In the genomic region with DNA sequence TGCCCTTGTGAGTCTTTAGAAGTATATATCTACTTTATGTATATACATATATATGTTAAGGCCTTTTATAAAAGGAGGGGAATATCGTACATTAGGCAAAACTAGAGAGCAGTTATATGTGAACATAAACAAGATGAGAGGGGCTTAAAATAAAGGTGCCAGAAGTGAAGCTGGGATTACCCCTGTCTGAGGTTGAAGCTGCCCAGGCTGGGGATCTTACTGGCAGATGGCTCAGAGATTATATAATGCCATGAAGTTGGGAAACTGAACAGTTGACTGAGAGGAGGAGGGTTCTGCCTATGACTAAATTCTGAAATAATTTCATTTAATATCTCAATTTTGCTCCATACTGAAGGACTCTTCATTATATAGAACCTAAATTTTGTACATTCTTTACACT, we compare ENCODE assay signal across 19 cellular contexts. TPM values are rescaled to one million over a fixed set of nuclear protein-coding genes. Genes with fewer than 3 reads are reported as not detected.
A peak's percentile ranks its signal among the peaks of the same experiment; 100 is the strongest.
DNase-seq lines count a peak whose midpoint lies in the region; ATAC-seq and TF ChIP-seq lines count a peak whose summit lies in the region.
"Had no signal": no experiment of that assay in that cellular context is flagged by ENCODE, and none has a peak within 500 bp of the region (broad histone marks: within the 10 kb centered on the region; RNA-seq: fewer than 3 reads in every experiment).

No MANE protein-coding gene starts in this region.

- H3K27ac Mint-ChIP-seq in activated T-cell treated with anti-CD3 and anti-CD28 coated beads, Interleukin-2, amount 50 U/mL, for 24 hours, result peak overlapping the region; percentile 8
- H3K27ac Mint-ChIP-seq in activated T-cell treated with anti-CD3 and anti-CD28 coated beads, Interleukin-2, amount 50 U/mL, for 72 hours, result no peak overlapping the region
- H3K27ac Mint-ChIP-seq: CD4-positive, alpha-beta T cell; GM23338; HFFc6 had no signal

- intact Hi-C loops in cardiac septum (cut with DNase I), result no loop called here

- no peaks in the 10 kb centered on the region for H3K9me3 Mint-ChIP-seq in activated T-cell treated with anti-CD3 and anti-CD28 coated beads, Interleukin-2, amount 50 U/mL, for 24 hours
- no peaks in the 10 kb centered on the region for H3K9me3 Mint-ChIP-seq in activated T-cell treated with anti-CD3 and anti-CD28 coated beads, Interleukin-2, amount 50 U/mL, for 72 hours
- H3K9me3 Mint-ChIP-seq: CD4-positive, alpha-beta T cell; CD8-positive, alpha-beta memory T cell; GM23338; HFFc6 had no signal

- H3K4me3 ChIP-seq in WERI-Rb-1 (ENCODE audit: low read depth, low read length), result no peak overlapping the region
- H3K4me3 ChIP-seq: BLaER1 treated with 17β-estradiol and CSF1 and Interleukin-3, amounts not matched to agents 10 nM and 100 nM; GM12878; GM23338; HAP-1 had no signal

- ATAC-seq in activated T-cell treated with anti-CD3 and anti-CD28 coated beads, Interleukin-2, amount 50 U/mL, for 72 hours (replicated peaks in 1 of 2), result no peak
- ATAC-seq: GM12878, GM23338 had no signal

- no peak for DNase-seq in activated T-cell treated with anti-CD3 and anti-CD28 coated beads, Interleukin-2, amount 50 U/mL, for 24 hours
- no peak for DNase-seq in activated T-cell treated with anti-CD3 and anti-CD28 coated beads, Interleukin-2, amount 50 U/mL, for 72 hours
- peak; percentile 90 for DNase-seq in NCI-H82 (lab: John Stamatoyannopoulos, UW)
- DNase-seq in WERI-Rb-1, result peak; percentile 82
- no peak for DNase-seq in cardiac septum (ENCODE audit: low spot score)
- no peak for DNase-seq in substantia nigra (lab: John Stamatoyannopoulos, UW)
- DNase-seq: BE2C; CD4-positive, alpha-beta T cell; CD8-positive, alpha-beta memory T cell; DMS153; DND-41; GDM1; HFFc6 had no signal

- no peak for TF ChIP-seq CTCF in WERI-Rb-1 (IDR thresholded peaks at IDR 0.05; ENCODE audit: low read depth, low read length)

- H3K9me3 ChIP-seq in WERI-Rb-1 (ENCODE audit: severe bottlenecking), result no peaks in the 10 kb centered on the region
- H3K9me3 ChIP-seq: BE2C; BLaER1 treated with 17β-estradiol and CSF1 and Interleukin-3, amounts not matched to agents 10 nM and 100 nM; HAP-1 had no signal

- peaks cover 73% of the 10 kb centered on the region for H3K36me3 ChIP-seq in WERI-Rb-1

- H3K4me3 Mint-ChIP-seq in activated T-cell treated with anti-CD3 and anti-CD28 coated beads, Interleukin-2, amount 50 U/mL, for 24 hours, result no peak overlapping the region
- H3K4me3 Mint-ChIP-seq in activated T-cell treated with anti-CD3 and anti-CD28 coated beads, Interleukin-2, amount 50 U/mL, for 72 hours, result no peak overlapping the region
- H3K4me3 Mint-ChIP-seq: CD14-positive monocyte; CD4-positive, alpha-beta T cell; GM23338; HFFc6 had no signal

- H3K27me3 Mint-ChIP-seq in activated T-cell treated with anti-CD3 and anti-CD28 coated beads, Interleukin-2, amount 50 U/mL, for 24 hours, result no peaks in the 10 kb centered on the region
- no peaks in the 10 kb centered on the region for H3K27me3 Mint-ChIP-seq in activated T-cell treated with anti-CD3 and anti-CD28 coated beads, Interleukin-2, amount 50 U/mL, for 72 hours (ENCODE audit: low read depth)
- H3K27me3 Mint-ChIP-seq: CD4-positive, alpha-beta T cell; CD8-positive, alpha-beta memory T cell had no signal

- H3K36me3 Mint-ChIP-seq in activated T-cell treated with anti-CD3 and anti-CD28 coated beads, Interleukin-2, amount 50 U/mL, for 24 hours (ENCODE audit: low read depth), result peaks cover 97% of the 10 kb centered on the region
- H3K36me3 Mint-ChIP-seq in activated T-cell treated with anti-CD3 and anti-CD28 coated beads, Interleukin-2, amount 50 U/mL, for 72 hours (ENCODE audit: insufficient read depth in 2 of 2), result peaks cover 5 to 21% of the 10 kb centered on the region in 2 donors

- H3K4me1 Mint-ChIP-seq in activated T-cell treated with anti-CD3 and anti-CD28 coated beads, Interleukin-2, amount 50 U/mL, for 24 hours (ENCODE audit: low read depth), result peaks cover 40% of the 10 kb centered on the region
- peaks cover 29% of the 10 kb centered on the region for H3K4me1 Mint-ChIP-seq in activated T-cell treated with anti-CD3 and anti-CD28 coated beads, Interleukin-2, amount 50 U/mL, for 72 hours (ENCODE audit: low read depth)
- H3K4me1 Mint-ChIP-seq: GM23338 had no signal

- H3K27ac ChIP-seq in WERI-Rb-1, result peak overlapping the region; percentile 69
- H3K27ac ChIP-seq in substantia nigra (ENCODE audit: low read depth, low read length, poor library complexity, severe bottlenecking), result no peak overlapping the region
- H3K27ac ChIP-seq: 22Rv1; BLaER1 treated with 17β-estradiol and CSF1 and Interleukin-3, amounts not matched to agents 10 nM and 100 nM had no signal

- H3K27me3 ChIP-seq in WERI-Rb-1 (ENCODE audit: insufficient read depth, low read depth, severe bottlenecking), result no peaks in the 10 kb centered on the region
- H3K27me3 ChIP-seq: BE2C; BLaER1 treated with 17β-estradiol and CSF1 and Interleukin-3, amounts not matched to agents 10 nM and 100 nM had no signal

RNA-seq across cellular contexts. Expression of a gene that starts 6.0 kb away (rescaled TPM):
- 10 to 100 TPM; 12.5 to 18.9 TPM for total RNA-seq in activated T-cell treated with anti-CD3 and anti-CD28 coated beads, Interleukin-2, amount 50 U/mL, for 72 hours
- 10.8 TPM for total RNA-seq in cardiac septum

Comparison
In these comparisons a context has a peak if more than half of its experiments do, and no peak if none do; other contexts are left out.
1. DNase-seq: peak in NCI-H82 (single experiment) and WERI-Rb-1 (single experiment); none in activated T-cell treated with anti-CD3 and anti-CD28 coated beads, Interleukin-2, amount 50 U/mL, for 24 hours (single experiment), activated T-cell treated with anti-CD3 and anti-CD28 coated beads, Interleukin-2, amount 50 U/mL, for 72 hours (0 of 2), cardiac septum (single experiment) and substantia nigra (0 of 49).